In genomic region chr7:17027803-17028163, GRCh38 we compare ENCODE assay signal across 19 cellular contexts.
"Had no signal": no experiment of that assay in that cellular context is flagged by ENCODE, and none has a peak within 500 bp of the region (broad histone marks: within the 10 kb centered on the region; RNA-seq: fewer than 3 reads in every experiment).

No MANE protein-coding gene starts in this region.

- ATAC-seq: activated CD8-positive, alpha-beta memory T cell treated with anti-CD3 and anti-CD28 coated beads, Interleukin-2, amount 10 ng/mL, durations not matched to agents 7 days and 5 days; activated CD8-positive, alpha-beta T cell treated with anti-CD3 and anti-CD28 coated beads for 36 hours; activated naive CD4-positive, alpha-beta T cell treated with anti-CD3 and anti-CD28 coated beads, Interleukin-2, amount 50 U/mL, for 72 hours; stimulated activated effector memory CD8-positive, alpha-beta T cell treated with anti-CD3 and anti-CD28 coated beads, Interleukin-12 subunit alpha, Interleukin-12 subunit beta, amount 100 ng/mL, for 72 hours had no signal

- H3K9me3 Mint-ChIP-seq: activated CD8-positive, alpha-beta T cell treated with anti-CD3 and anti-CD28 coated beads for 36 hours; central memory CD8-positive, alpha-beta T cell; memory B cell; stimulated activated effector memory CD8-positive, alpha-beta T cell treated with anti-CD3 and anti-CD28 coated beads, Interleukin-12 subunit alpha, Interleukin-12 subunit beta, amount 100 ng/mL, for 72 hours had no signal

- H3K4me1 ChIP-seq: ascending aorta, colonic mucosa, transverse colon had no signal

- H3K27me3 ChIP-seq: ascending aorta, brain microvascular endothelial cell, colonic mucosa, transverse colon had no signal

- H3K9me3 ChIP-seq: colonic mucosa, transverse colon had no signal

- H3K27ac Mint-ChIP-seq: activated CD8-positive, alpha-beta memory T cell treated with anti-CD3 and anti-CD28 coated beads, Interleukin-2, amount 10 ng/mL, durations not matched to agents 7 days and 5 days; activated CD8-positive, alpha-beta T cell treated with anti-CD3 and anti-CD28 coated beads for 36 hours; activated naive CD4-positive, alpha-beta T cell treated with anti-CD3 and anti-CD28 coated beads, Interleukin-2, amount 50 U/mL, for 72 hours; memory B cell; stimulated activated effector memory CD8-positive, alpha-beta T cell treated with anti-CD3 and anti-CD28 coated beads, Interleukin-12 subunit alpha, Interleukin-12 subunit beta, amount 100 ng/mL, for 72 hours; T-helper 1 cell treated with Interleukin-12 subunit alpha and Interleukin-12 subunit beta and Interleukin-4 antibody, amounts not matched to agents 30 μg/mL and 1 μg/mL, for 36 hours had no signal

- H3K4me3 Mint-ChIP-seq: activated CD8-positive, alpha-beta memory T cell treated with anti-CD3 and anti-CD28 coated beads, Interleukin-2, amount 10 ng/mL, durations not matched to agents 7 days and 5 days; activated CD8-positive, alpha-beta T cell treated with anti-CD3 and anti-CD28 coated beads for 36 hours; central memory CD8-positive, alpha-beta T cell; memory B cell; stimulated activated effector memory CD8-positive, alpha-beta T cell treated with anti-CD3 and anti-CD28 coated beads, Interleukin-12 subunit alpha, Interleukin-12 subunit beta, amount 100 ng/mL, for 72 hours; T-helper 1 cell treated with Interleukin-12 subunit alpha and Interleukin-12 subunit beta and Interleukin-4 antibody, amounts not matched to agents 30 μg/mL and 1 μg/mL, for 36 hours had no signal

- H3K27me3 Mint-ChIP-seq: activated CD8-positive, alpha-beta memory T cell treated with anti-CD3 and anti-CD28 coated beads, Interleukin-2, amount 10 ng/mL, durations not matched to agents 7 days and 5 days had no signal

- H3K4me1 Mint-ChIP-seq: central memory CD8-positive, alpha-beta T cell had no signal

- H3K36me3 ChIP-seq: ascending aorta, brain microvascular endothelial cell, colonic mucosa, transverse colon had no signal

- H3K27ac ChIP-seq: ascending aorta, brain microvascular endothelial cell, colonic mucosa had no signal

- H3K4me3 ChIP-seq: ascending aorta, colonic mucosa, transverse colon had no signal

- H3K36me3 Mint-ChIP-seq: activated naive CD4-positive, alpha-beta T cell treated with anti-CD3 and anti-CD28 coated beads, Interleukin-2, amount 50 U/mL, for 72 hours; memory B cell; stimulated activated effector memory CD8-positive, alpha-beta T cell treated with anti-CD3 and anti-CD28 coated beads, Interleukin-12 subunit alpha, Interleukin-12 subunit beta, amount 100 ng/mL, for 72 hours had no signal

- DNase-seq: activated CD4-positive, alpha-beta T cell treated with anti-CD3 and anti-CD28 coated beads for 48 hours; activated CD8-positive, alpha-beta memory T cell treated with anti-CD3 and anti-CD28 coated beads, Interleukin-2, amount 10 ng/mL, durations not matched to agents 7 days and 5 days; activated CD8-positive, alpha-beta T cell treated with anti-CD3 and anti-CD28 coated beads for 36 hours; activated gamma-delta T cell treated with Interleukin-2 at 50 U/mL for 16 hours; activated T-cell treated with anti-CD3 and anti-CD28 coated beads for 4 hours; brain microvascular endothelial cell; colonic mucosa; kidney; nucleus accumbens; posterior cingulate gyrus; small intestine; stimulated activated CD4-positive, alpha-beta T cell treated with anti-CD3 and anti-CD28 coated beads, Interleukin-2, amount 100 ng/mL, for 24 hours; transverse colon had no signal
